In the genomic region with DNA sequence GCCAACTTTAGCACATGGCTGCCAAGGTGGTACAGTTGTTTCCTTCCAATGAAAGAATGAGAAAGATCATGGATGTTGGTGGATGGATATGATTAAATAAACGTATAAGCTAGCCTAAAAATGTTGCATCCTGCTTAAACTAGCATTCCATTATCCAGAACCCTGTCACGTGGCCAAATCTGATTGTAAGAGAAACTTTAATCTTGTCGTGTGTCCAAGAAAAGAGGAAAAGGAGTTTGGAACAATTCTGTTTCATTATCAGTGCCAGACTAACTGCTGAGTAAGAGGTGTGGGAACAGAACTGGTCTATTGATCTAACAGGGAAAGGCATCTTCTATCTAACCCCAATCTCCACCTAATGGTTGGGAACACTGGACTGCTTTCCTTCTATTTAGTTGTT, we compare ENCODE assay signal across 20 cellular contexts.
"Had no signal": no experiment of that assay in that cellular context is flagged by ENCODE, and none has a peak within 500 bp of the region (broad histone marks: within the 10 kb centered on the region; RNA-seq: fewer than 3 reads in every experiment).

No MANE protein-coding gene starts in this region.

- H3K27ac Mint-ChIP-seq: naive thymus-derived CD8-positive, alpha-beta T cell had no signal

- H3K27ac ChIP-seq: coronary artery, gastroesophageal sphincter, right atrium auricular region, skin epidermis, stomach, thoracic aorta had no signal

- H3K4me1 Mint-ChIP-seq: neural crest cell had no signal

- DNase-seq: effector CD4-positive, alpha-beta T cell; foreskin fibroblast; glutamatergic neuron; islet precursor cell; mammary epithelial cell; mucosa of descending colon; naive thymus-derived CD8-positive, alpha-beta T cell; posterior cingulate gyrus; sigmoid colon; stimulated activated naive CD4-positive, alpha-beta T cell; stomach; substantia nigra; trophoblast cell had no signal

- H3K27me3 Mint-ChIP-seq: naive thymus-derived CD8-positive, alpha-beta T cell had no signal

- H3K9me3 ChIP-seq: gastroesophageal sphincter, mucosa of descending colon, right atrium auricular region, sigmoid colon, stomach, thoracic aorta had no signal

- ATAC-seq: gastroesophageal sphincter; left lobe of liver; mucosa of descending colon; naive thymus-derived CD8-positive, alpha-beta T cell had no signal

- H3K27me3 ChIP-seq: gastroesophageal sphincter, right atrium auricular region, sigmoid colon, stomach had no signal

- H3K36me3 ChIP-seq: gastroesophageal sphincter, right atrium auricular region, sigmoid colon, stomach, thoracic aorta had no signal

- H3K4me3 ChIP-seq: coronary artery, gastroesophageal sphincter, mucosa of descending colon, right atrium auricular region, sigmoid colon, skin epidermis, stomach, thoracic aorta had no signal

- H3K9me3 Mint-ChIP-seq: neural crest cell had no signal

- H3K4me1 ChIP-seq: right atrium auricular region had no signal

- H3K4me3 Mint-ChIP-seq: naive thymus-derived CD8-positive, alpha-beta T cell; neural crest cell had no signal
